ENCODE assay signal across 26 cellular contexts in the genomic region with DNA sequence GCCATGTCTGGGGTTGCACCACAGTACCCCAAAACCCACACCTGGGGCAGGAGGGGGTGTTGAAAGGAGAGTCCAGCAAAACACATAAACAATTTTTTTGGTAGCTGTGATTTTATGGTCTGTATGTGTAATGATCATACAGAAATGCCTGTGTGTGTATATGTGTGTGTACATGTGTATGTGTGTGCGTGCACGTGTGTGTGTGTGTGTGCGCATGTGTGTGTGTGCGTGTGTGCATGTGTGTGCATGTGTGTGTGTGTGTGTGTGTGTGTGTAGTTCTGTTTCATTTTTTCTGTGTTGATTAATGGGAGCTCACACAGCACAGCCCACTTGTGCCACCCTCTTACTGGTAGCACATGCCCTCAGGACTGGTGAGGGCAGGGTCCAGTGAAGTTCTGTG.
"Had no signal": no experiment of that assay in that cellular context is flagged by ENCODE, and none has a peak within 500 bp of the region (broad histone marks: within the 10 kb centered on the region; RNA-seq: fewer than 3 reads in every experiment).

No MANE protein-coding gene starts in this region.

- H3K9me3 ChIP-seq: heart right ventricle, left ventricle myocardium inferior, mucosa of descending colon, pancreas, prostate gland, suprapubic skin, thoracic aorta, tibial artery had no signal

- H3K36me3 ChIP-seq: heart right ventricle, left ventricle myocardium inferior, pancreas, prostate gland, suprapubic skin, thoracic aorta, tibial artery had no signal

- H3K27me3 Mint-ChIP-seq: naive thymus-derived CD4-positive, alpha-beta T cell; natural killer cell treated with Interleukin-12 subunit alpha and Interleukin-12 subunit beta and Interleukin-15 and Interleukin-18, amount 100 ng/mL, for 72 hours; stimulated activated naive CD8-positive, alpha-beta T cell treated with anti-CD3 and anti-CD28 coated beads, Interleukin-15, Interleukin-2, amounts not matched to agents 100 ng/mL and 50 ng/mL, for 24 hours; type B pancreatic cell had no signal

- H3K4me1 ChIP-seq: heart right ventricle, left ventricle myocardium inferior, pancreas, prostate gland, suprapubic skin, tibial artery had no signal

- H3K9me3 Mint-ChIP-seq: natural killer cell treated with Interleukin-12 subunit alpha and Interleukin-12 subunit beta and Interleukin-15 and Interleukin-18, amount 100 ng/mL, for 72 hours; stimulated activated naive CD8-positive, alpha-beta T cell treated with anti-CD3 and anti-CD28 coated beads, Interleukin-15, Interleukin-2, amounts not matched to agents 100 ng/mL and 50 ng/mL, for 24 hours had no signal

- H2AFZ ChIP-seq: hepatocyte had no signal

- H3K4me3 ChIP-seq: heart right ventricle, hepatocyte, left ventricle myocardium inferior, lung, mucosa of descending colon, pancreas, prostate gland, smooth muscle cell, suprapubic skin, thoracic aorta, tibial artery had no signal

- H3K36me3 Mint-ChIP-seq: natural killer cell treated with Interleukin-12 subunit alpha and Interleukin-12 subunit beta and Interleukin-15 and Interleukin-18, amount 100 ng/mL, for 72 hours; type B pancreatic cell had no signal

- H3K4me1 Mint-ChIP-seq: naive thymus-derived CD4-positive, alpha-beta T cell had no signal

- DNase-seq: heart right ventricle; islet precursor cell; left ventricle myocardium inferior; midbrain; mucosa of descending colon; naive thymus-derived CD4-positive, alpha-beta T cell; nucleus accumbens; pancreas; posterior cingulate gyrus; retina; right cardiac atrium; stimulated activated CD4-positive, alpha-beta T cell treated with anti-CD3 and anti-CD28 coated beads, Interleukin-12 subunit alpha, Interleukin-12 subunit beta, amount 100 ng/mL, for 4 hours; stimulated activated CD4-positive, alpha-beta T cell treated with anti-CD3 and anti-CD28 coated beads, Interleukin-15, amount 100 ng/mL, for 24 hours; stimulated activated CD4-positive, alpha-beta T cell treated with anti-CD3 and anti-CD28 coated beads, Interleukin-2, amount 100 ng/mL, for 24 hours; stimulated activated CD4-positive, alpha-beta T cell treated with anti-CD3 and anti-CD28 coated beads, Interleukin-4, amount 100 ng/mL, for 1 hour; stimulated activated naive CD4-positive, alpha-beta T cell; tibial artery had no signal

- H3K79me2 ChIP-seq: hepatocyte had no signal

- H3K27me3 ChIP-seq: heart right ventricle, hepatocyte, pancreas, suprapubic skin, tibial artery had no signal

- H3K4me2 ChIP-seq: hepatocyte, smooth muscle cell had no signal

- H3K27ac ChIP-seq: heart right ventricle, hepatocyte, left ventricle myocardium inferior, pancreas, prostate gland, suprapubic skin, thoracic aorta, tibial artery had no signal

- H3K4me3 Mint-ChIP-seq: naive thymus-derived CD4-positive, alpha-beta T cell; natural killer cell treated with Interleukin-12 subunit alpha and Interleukin-12 subunit beta and Interleukin-15 and Interleukin-18, amount 100 ng/mL, for 72 hours; stimulated activated naive CD8-positive, alpha-beta T cell treated with anti-CD3 and anti-CD28 coated beads, Interleukin-15, Interleukin-2, amounts not matched to agents 100 ng/mL and 50 ng/mL, for 24 hours; type B pancreatic cell had no signal

- ATAC-seq: heart right ventricle; mucosa of descending colon; naive thymus-derived CD4-positive, alpha-beta T cell; natural killer cell treated with Interleukin-12 subunit alpha and Interleukin-12 subunit beta and Interleukin-15 and Interleukin-18, amount 100 ng/mL, for 72 hours; pancreas; right cardiac atrium had no signal

- H3K27ac Mint-ChIP-seq: naive thymus-derived CD4-positive, alpha-beta T cell; natural killer cell treated with Interleukin-12 subunit alpha and Interleukin-12 subunit beta and Interleukin-15 and Interleukin-18, amount 100 ng/mL, for 72 hours; stimulated activated naive CD8-positive, alpha-beta T cell treated with anti-CD3 and anti-CD28 coated beads, Interleukin-15, Interleukin-2, amounts not matched to agents 100 ng/mL and 50 ng/mL, for 24 hours; type B pancreatic cell had no signal
